In genomic region chr19:14004619-14005380, GRCh38 we compare ENCODE assay signal across 9 cellular contexts. TPM values are rescaled to one million over a fixed set of nuclear protein-coding genes. Genes with fewer than 3 reads are reported as not detected.
A peak's percentile ranks its signal among the peaks of the same experiment; 100 is the strongest.
DNase-seq lines count a peak whose midpoint lies in the region; ATAC-seq and TF ChIP-seq lines count a peak whose summit lies in the region.
"Had no signal": no experiment of that assay in that cellular context is flagged by ENCODE, and none has a peak within 500 bp of the region (broad histone marks: within the 10 kb centered on the region; RNA-seq: fewer than 3 reads in every experiment).

No MANE protein-coding gene starts in this region.

- peaks cover 11% of the 10 kb centered on the region for H3K36me3 Mint-ChIP-seq in endodermal cell (ENCODE audit: low read depth)

- no peak overlapping the region for H3K27ac ChIP-seq in endodermal cell (ENCODE audit: low read depth, low read length)
- H3K27ac ChIP-seq in muscle layer of colon (ENCODE audit: low read depth, low read length): peak overlapping the region; percentile 95

- H3K9ac ChIP-seq in ES-I3 (ENCODE audit: low read depth, low read length) (0 out of 2 replicates have a peak overlapping the region, but pooled peaks have one; percentile 14), endodermal cell (ENCODE audit: extremely low read depth, low read length, poor library complexity, severe bottlenecking) (no peak overlapping the region), muscle layer of colon (ENCODE audit: low read length) (peak overlapping the region; percentile 2)

- H3K27ac Mint-ChIP-seq in endodermal cell: peak overlapping the region; percentile 80

- no peaks in the 10 kb centered on the region for H3K27me3 Mint-ChIP-seq in endodermal cell (ENCODE audit: insufficient read depth)

- DNase-seq in OCI-M1 (lab: John Stamatoyannopoulos, UW) (peak; percentile 93), endodermal cell (no peak), NCI-H510A treated with DMSO at 0.1 percent for 48 hours (lab: John Stamatoyannopoulos, UW) (no peak), NCI-H524 treated with DMSO at 0.1 percent for 48 hours (lab: John Stamatoyannopoulos, UW) (no peak)
- DNase-seq in stimulated activated CD4-positive, alpha-beta T cell treated with anti-CD3 and anti-CD28 coated beads, Interleukin-15, amount 100 ng/mL, for 24 hours: no peak

- ATAC-seq in GM18519 (IDR thresholded peaks at IDR 0.05; ENCODE audit: low FRiP score, unreplicated experiment): no peak

- H3K9me3 ChIP-seq in ES-I3 (ENCODE audit: control insufficient read depth, insufficient read depth, low read length) (no peaks in the 10 kb centered on the region), endodermal cell (ENCODE audit: control insufficient read depth, low read length) (peaks cover 1% of the 10 kb centered on the region), muscle layer of colon (ENCODE audit: low read length) (no peaks in the 10 kb centered on the region)

- H3K9me3 Mint-ChIP-seq in endodermal cell: peaks cover 6% of the 10 kb centered on the region

- WGBS in endodermal cell (ENCODE audit: insufficient coverage in 1 of 2, insufficient read length in 1 of 2), 2 experiments: 88 to 91% methylated on average over 7 to 14 of the region's 14 CpGs

- peak overlapping the region; percentile 55 for H3K4me3 ChIP-seq in endodermal cell (ENCODE audit: low read length)
- H3K4me3 ChIP-seq in muscle layer of colon (ENCODE audit: low read depth in 1 of 2, low read length in 2 of 2): peak overlapping the region in 1 of 2 donors; percentile 94

- no peaks in the 10 kb centered on the region for H3K4me1 Mint-ChIP-seq in endodermal cell

- H3K4me3 Mint-ChIP-seq in endodermal cell: peak overlapping the region; percentile 82

- no peaks in the 10 kb centered on the region for H3K27me3 ChIP-seq in endodermal cell (ENCODE audit: control insufficient read depth, insufficient read depth, low read length, poor library complexity, severe bottlenecking)
- no peaks in the 10 kb centered on the region for H3K27me3 ChIP-seq in muscle layer of colon (ENCODE audit: control insufficient read depth in 1 of 2, insufficient read depth in 2 of 2, low read length in 2 of 2)

- peaks cover 8% of the 10 kb centered on the region for H3K4me1 ChIP-seq in ES-I3 (ENCODE audit: insufficient read depth, low read length)
- no peaks in the 10 kb centered on the region for H3K4me1 ChIP-seq in endodermal cell (ENCODE audit: control insufficient read depth, insufficient read depth, low read length)
- peaks cover 26% of the 10 kb centered on the region for H3K4me1 ChIP-seq in muscle layer of colon (ENCODE audit: insufficient read depth, low read length)

- TF ChIP-seq CTCF in endodermal cell (conservative IDR thresholded peaks at IDR 0.05): no peak

- H3K36me3 ChIP-seq in ES-I3 (ENCODE audit: insufficient read depth, low read length) (no peaks in the 10 kb centered on the region), endodermal cell (ENCODE audit: control insufficient read depth, insufficient read depth, low read length) (peaks cover 6% of the 10 kb centered on the region), muscle layer of colon (ENCODE audit: insufficient read depth, low read length) (no peaks in the 10 kb centered on the region)

RNA-seq across cellular contexts. Expression of gene RFX1, which starts 1.3 kb away (rescaled TPM):
- total RNA-seq in endodermal cell: 10 to 100 TPM; 17.1 to 24.3 TPM
- polyA plus RNA-seq in endodermal cell (2013, experiment 1 of 2): 11.6 TPM
- 11.2 TPM for polyA plus RNA-seq in endodermal cell (2013, experiment 2 of 2)

RNA-seq across cellular contexts. Expression of gene RLN3, which starts 23.1 kb away (rescaled TPM):
- total RNA-seq in endodermal cell: not detected
- polyA plus RNA-seq in endodermal cell (2013, experiment 1 of 2): not detected
- not detected for polyA plus RNA-seq in endodermal cell (2013, experiment 2 of 2)
- total RNA-seq: HT1080 had no signal

RNA-seq across cellular contexts. Expression of gene IL27RA, which starts 26.8 kb away (rescaled TPM):
- 10 to 100 TPM; 10.3 to 10.8 TPM for total RNA-seq in endodermal cell
- 4.4 TPM for polyA plus RNA-seq in endodermal cell (2013, experiment 1 of 2)
- 4.1 TPM for polyA plus RNA-seq in endodermal cell (2013, experiment 2 of 2)

RNA-seq across cellular contexts. Expression of gene DCAF15, which starts 52.5 kb away (rescaled TPM):
- 10 to 100 TPM; 62.4 to 72.9 TPM for total RNA-seq in endodermal cell
- 55.3 TPM for polyA plus RNA-seq in endodermal cell (2013, experiment 1 of 2)
- 50.7 TPM for polyA plus RNA-seq in endodermal cell (2013, experiment 2 of 2)

RNA-seq across cellular contexts. Expression of gene PALM3, which starts 57.1 kb away (rescaled TPM):
- 1 to 10 TPM; 1.3 to 4.9 TPM for total RNA-seq in endodermal cell
- polyA plus RNA-seq in endodermal cell (2013, experiment 1 of 2): 7.6 TPM
- 5.2 TPM for polyA plus RNA-seq in endodermal cell (2013, experiment 2 of 2)
